In genomic region chr12:2764398-2764797, GRCh38 we compare ENCODE assay signal across 24 cellular contexts.
"Had no signal": no experiment of that assay in that cellular context is flagged by ENCODE, and none has a peak within 500 bp of the region (broad histone marks: within the 10 kb centered on the region; RNA-seq: fewer than 3 reads in every experiment).

No MANE protein-coding gene starts in this region.

- DNase-seq: activated CD4-positive, alpha-beta memory T cell treated with anti-CD3 and anti-CD28 coated beads, Interleukin-2, amount 10 ng/mL, durations not matched to agents 7 days and 5 days; activated CD4-positive, alpha-beta T cell treated with anti-CD3 and anti-CD28 coated beads for 1 hour; activated CD4-positive, alpha-beta T cell treated with anti-CD3 and anti-CD28 coated beads, Interleukin-2, amount 10 ng/mL, durations not matched to agents 7 days and 5 days; activated CD8-positive, alpha-beta memory T cell treated with anti-CD3 and anti-CD28 coated beads, Interleukin-2, amount 50 U/mL, for 48 hours; activated gamma-delta T cell; activated naive CD4-positive, alpha-beta T cell treated with anti-CD3 and anti-CD28 coated beads, Interleukin-2, amount 10 ng/mL, durations not matched to agents 7 days and 5 days; activated naive CD8-positive, alpha-beta T cell treated with anti-CD3 and anti-CD28 coated beads, Interleukin-2, amount 10 ng/mL, durations not matched to agents 7 days and 5 days; activated T-cell treated with anti-CD3 and anti-CD28 coated beads, Interleukin-2, amount 50 U/mL, for 24 hours; amniotic stem cell; caudate nucleus; effector CD4-positive, alpha-beta T cell; foreskin keratinocyte; heart right ventricle; naive thymus-derived CD8-positive, alpha-beta T cell; nucleus accumbens; psoas muscle; stimulated activated CD4-positive, alpha-beta T cell treated with anti-CD3 and anti-CD28 coated beads, Interleukin-15, amount 100 ng/mL, for 24 hours; stimulated activated CD4-positive, alpha-beta T cell treated with anti-CD3 and anti-CD28 coated beads, Interleukin-2, amount 100 ng/mL, for 24 hours; stimulated activated naive CD4-positive, alpha-beta T cell treated with Interleukin-2 at 50 U/mL for 16 hours; T-helper 2 cell; testis; upper lobe of left lung had no signal

- H3K9me3 ChIP-seq: esophagus muscularis mucosa, heart right ventricle, psoas muscle, testis, upper lobe of left lung had no signal

- ATAC-seq: foreskin keratinocyte; heart right ventricle; naive thymus-derived CD8-positive, alpha-beta T cell; psoas muscle had no signal

- H3K4me1 ChIP-seq: esophagus muscularis mucosa, foreskin keratinocyte, heart right ventricle, parathyroid adenoma, psoas muscle, testis had no signal

- H3K27ac ChIP-seq: esophagus muscularis mucosa, foreskin keratinocyte, heart right ventricle, parathyroid adenoma, psoas muscle, testis, upper lobe of left lung had no signal

- H3K27me3 ChIP-seq: esophagus muscularis mucosa, foreskin keratinocyte, heart right ventricle, testis, upper lobe of left lung had no signal

- H3K4me3 ChIP-seq: esophagus muscularis mucosa, heart right ventricle, psoas muscle, testis, upper lobe of left lung had no signal

- H3K36me3 ChIP-seq: upper lobe of left lung had no signal
